In genomic region chr1:22037520-22037919, GRCh38 we compare ENCODE assay signal across 13 cellular contexts. TPM values are rescaled to one million over a fixed set of nuclear protein-coding genes. Genes with fewer than 3 reads are reported as not detected.
DNase-seq lines count a peak whose midpoint lies in the region; TF ChIP-seq lines count a peak whose summit lies in the region.
"Had no signal": no experiment of that assay in that cellular context is flagged by ENCODE, and none has a peak within 500 bp of the region (broad histone marks: within the 10 kb centered on the region; RNA-seq: fewer than 3 reads in every experiment).

No MANE protein-coding gene starts in this region.

- H2BK12ac ChIP-seq in H9 (ENCODE audit: insufficient read length, low read depth, low read length), result no peak overlapping the region

- H3K27me3 ChIP-seq in H9 (ENCODE audit: insufficient read depth, low read length) (no peaks in the 10 kb centered on the region), neural progenitor cell (no peaks in the 10 kb centered on the region)
- H3K27me3 ChIP-seq: breast epithelium, Peyer's patch had no signal

- no peak overlapping the region for H4K8ac ChIP-seq in H9 (replicated peaks; ENCODE audit: insufficient read length, low read depth, low read length)

- H3K27ac Mint-ChIP-seq in H9 (peak overlapping the region in 2 of 3 experiments; percentile 42; a peak in 3 of 7 replicates), neural progenitor cell (no peak overlapping the region)
- H3K27ac Mint-ChIP-seq in activated naive CD8-positive, alpha-beta T cell, result peak overlapping the region; percentile 88
- H3K27ac Mint-ChIP-seq: type B pancreatic cell had no signal

- H2AFZ ChIP-seq in H9 (ENCODE audit: low read length) (no peak overlapping the region), neural progenitor cell (replicated peaks) (no peak overlapping the region)

- H3K4me2 ChIP-seq in H9 (ENCODE audit: insufficient read depth, insufficient read length, low read length) (peak overlapping the region; percentile 21), neural progenitor cell (no peak overlapping the region)

- no CpG with 5 or more reads among the region's 7 CpGs for WGBS in H9 (ENCODE audit: extremely low coverage, insufficient read length, low lambda C conversion rate)

- peaks cover 12% of the 10 kb centered on the region; the same call in 1 of the 2 replicates for H3K4me1 ChIP-seq in H9 (ENCODE audit: insufficient read depth, low read length)
- no peaks in the 10 kb centered on the region for H3K4me1 ChIP-seq in neural progenitor cell

- no peaks in the 10 kb centered on the region for H3K79me1 ChIP-seq in H9 (ENCODE audit: insufficient read depth, low read depth, low read length, poor library complexity, severe bottlenecking)

- H3K4me3 Mint-ChIP-seq in H9 (no peak overlapping the region), neural progenitor cell (no peak overlapping the region)
- H3K4me3 Mint-ChIP-seq in activated naive CD8-positive, alpha-beta T cell, result no peak overlapping the region
- H3K4me3 Mint-ChIP-seq: type B pancreatic cell had no signal

- no peak overlapping the region for H3T11ph ChIP-seq in H9 (ENCODE audit: low read length)

- no peak overlapping the region for H2BK120ac ChIP-seq in H9 (ENCODE audit: low read depth, low read length, poor library complexity, severe bottlenecking)

- H3K14ac ChIP-seq in H9 (ENCODE audit: insufficient read depth, low read length), result no peak overlapping the region

- H2AK5ac ChIP-seq in H9 (ENCODE audit: insufficient read length, low read length), result no peak overlapping the region

- H3K23ac ChIP-seq in H9 (ENCODE audit: insufficient read length, low read depth, low read length), result no peak overlapping the region

- no peak overlapping the region for H2BK20ac ChIP-seq in H9 (ENCODE audit: low read depth, low read length, poor library complexity, severe bottlenecking)

- H3K79me2 ChIP-seq in H9 (ENCODE audit: insufficient read depth, low read length) (no peaks in the 10 kb centered on the region), neural progenitor cell (ENCODE audit: low read depth) (no peaks in the 10 kb centered on the region)

- H3K36me3 ChIP-seq in neural progenitor cell, result no peaks in the 10 kb centered on the region
- H3K36me3 ChIP-seq: breast epithelium, Peyer's patch had no signal

- H3K18ac ChIP-seq in H9 (ENCODE audit: insufficient read length, low read depth, low read length), result no peak overlapping the region

- no peaks in the 10 kb centered on the region for H3K9me3 ChIP-seq in H9 (ENCODE audit: control insufficient read depth, low read depth, low read length)
- H3K9me3 ChIP-seq in neural progenitor cell (ENCODE audit: low read depth), result no peaks in the 10 kb centered on the region
- H3K9me3 ChIP-seq: breast epithelium, Peyer's patch had no signal

- H2BK5ac ChIP-seq in H9 (ENCODE audit: insufficient read length, low read length), result no peak overlapping the region

- H3K27ac ChIP-seq in H9 (ENCODE audit: insufficient read length, low read depth, low read length) (peak overlapping the region; percentile 40), neural progenitor cell (no peak overlapping the region)
- H3K27ac ChIP-seq: breast epithelium, Peyer's patch had no signal

- H4K20me1 ChIP-seq in H9 (ENCODE audit: control insufficient read depth, insufficient read depth, insufficient read length), result no peaks in the 10 kb centered on the region
- no peaks in the 10 kb centered on the region for H4K20me1 ChIP-seq in neural progenitor cell (ENCODE audit: low read depth)

- no peaks in the 10 kb centered on the region for H3F3A ChIP-seq in neural progenitor cell (ENCODE audit: low read depth)

- no peaks in the 10 kb centered on the region for H3K9me3 Mint-ChIP-seq in H9
- no peaks in the 10 kb centered on the region for H3K9me3 Mint-ChIP-seq in activated naive CD8-positive, alpha-beta T cell (ENCODE audit: low read depth)
- H3K9me3 Mint-ChIP-seq in neural progenitor cell, result no peaks in the 10 kb centered on the region
- H3K9me3 Mint-ChIP-seq: type B pancreatic cell had no signal

- no peak overlapping the region for H3K4me3 ChIP-seq in neural progenitor cell
- H3K4me3 ChIP-seq: breast epithelium, Peyer's patch had no signal

- H3K9ac ChIP-seq in H9 (ENCODE audit: extremely low read depth, insufficient read length, low read length), result no peak overlapping the region
- H3K9ac ChIP-seq in neural progenitor cell, result no peak overlapping the region

- no peak overlapping the region for H4K91ac ChIP-seq in H9 (ENCODE audit: insufficient read length, low read depth, low read length)

- no peak for TF ChIP-seq CTCF in H9 (conservative IDR thresholded peaks at IDR 0.05)
- no peak for TF ChIP-seq CTCF in neural progenitor cell (IDR thresholded peaks at IDR 0.05)

- H2BK15ac ChIP-seq in H9 (ENCODE audit: low read depth, low read length), result no peak overlapping the region

- peaks cover 22 to 26% of the 10 kb centered on the region in 2 experiments for H3K4me1 Mint-ChIP-seq in H9
- peaks cover 42% of the 10 kb centered on the region for H3K4me1 Mint-ChIP-seq in activated naive CD8-positive, alpha-beta T cell (ENCODE audit: low read depth)
- peaks cover 22% of the 10 kb centered on the region for H3K4me1 Mint-ChIP-seq in neural progenitor cell

- peak; percentile 47 for DNase-seq in CD1c-positive myeloid dendritic cell (ENCODE audit: extremely low spot score)
- DNase-seq in H9, result no peak
- peak; percentile 12 for DNase-seq in neural progenitor cell (ENCODE audit: low spot score)
- no peak for DNase-seq in RKO (ENCODE audit: low spot score)
- DNase-seq in hippocampal formation (lab: John Stamatoyannopoulos, UW), result no peak
- DNase-seq in retina, result no peak
- DNase-seq: effector CD4-positive, alpha-beta T cell; NCI-H1105 treated with DMSO at 0.1 percent for 48 hours; NCI-H510A; Peyer's patch had no signal

- H3K27me3 Mint-ChIP-seq in H9 (ENCODE audit: low read depth), result no peaks in the 10 kb centered on the region
- H3K27me3 Mint-ChIP-seq in activated naive CD8-positive, alpha-beta T cell, result no peaks in the 10 kb centered on the region
- H3K27me3 Mint-ChIP-seq in neural progenitor cell (ENCODE audit: insufficient read depth, low read depth), result no peaks in the 10 kb centered on the region
- H3K27me3 Mint-ChIP-seq: type B pancreatic cell had no signal

- no peak overlapping the region for H4K5ac ChIP-seq in H9 (ENCODE audit: insufficient read length, low read depth, low read length)

- H3K4ac ChIP-seq in H9 (ENCODE audit: low read depth, low read length), result no peak overlapping the region

- no peak overlapping the region for H3K56ac ChIP-seq in H9 (ENCODE audit: insufficient read length, low read depth, low read length)

- H3K23me2 ChIP-seq in H9 (ENCODE audit: insufficient read length, low read depth, low read length, poor library complexity, severe bottlenecking), result no peaks in the 10 kb centered on the region

- H3K36me3 Mint-ChIP-seq in H9 (ENCODE audit: insufficient read depth in 1 of 3, low read depth in 3 of 3) (no peaks in the 10 kb centered on the region), neural progenitor cell (no peaks in the 10 kb centered on the region)
- H3K36me3 Mint-ChIP-seq in activated naive CD8-positive, alpha-beta T cell, result no peaks in the 10 kb centered on the region
- H3K36me3 Mint-ChIP-seq: type B pancreatic cell had no signal

RNA-seq across cellular contexts. Expression of gene CDC42, which starts 15.0 kb away (rescaled TPM):
- total RNA-seq in H9 (2021) (178 and 197 TPM in 2 replicates), neural progenitor cell (ENCODE audit: low replicate concordance) (267 and 348 TPM in 2 replicates)

RNA-seq across cellular contexts. Expression of gene CELA3A, which starts 36.1 kb away (rescaled TPM):
- total RNA-seq in H9 (2021), result not detected in 2 replicates
- not detected in 2 replicates for total RNA-seq in neural progenitor cell (ENCODE audit: low replicate concordance)
- total RNA-seq: breast epithelium, Peyer's patch had no signal

Comparison
In these comparisons a context has a peak if more than half of its experiments do, and no peak if none do; other contexts are left out.
1. DNase-seq: peak in CD1c-positive myeloid dendritic cell (single experiment) and neural progenitor cell (single experiment); none in H9 (single experiment), RKO (single experiment), hippocampal formation (0 of 2) and retina (single experiment).